In genomic region chr15:49485401-49485800, GRCh38 we compare ENCODE assay signal across 7 cellular contexts.
DNase-seq lines count a peak whose midpoint lies in the region; TF ChIP-seq lines count a peak whose summit lies in the region.
"Not testable (repeated sequence)": the region's sequence is repeated elsewhere in the genome, so short reads cannot be mapped to it uniquely, and the experiment has no call there.

No MANE protein-coding gene starts in this region.

- not testable (repeated sequence) for TF ChIP-seq CTCF in AG10803 (conservative IDR thresholded peaks at IDR 0.05; ENCODE audit: low read length); choroid plexus epithelial cell (conservative IDR thresholded peaks at IDR 0.05; ENCODE audit: low read depth, low read length); fibroblast of the aortic adventitia (IDR thresholded peaks at IDR 0.05; ENCODE audit: insufficient read depth, low read length); left ventricle myocardium inferior (IDR thresholded peaks at IDR 0.05; ENCODE audit: borderline replicate concordance)

- H3K36me3 ChIP-seq in left ventricle myocardium inferior, result not testable (repeated sequence)

- DNase-seq in AG10803 (ENCODE audit: low read depth) (peak; percentile 64), M059J (ENCODE audit: low read depth) (peak; percentile 20), SK-MEL-5 (ENCODE audit: low read depth, low spot score) (peak; percentile 17), choroid plexus epithelial cell (ENCODE audit: low read depth) (peak; percentile 12), fibroblast of gingiva (ENCODE audit: low read depth) (peak; percentile 83), fibroblast of the aortic adventitia (ENCODE audit: low read depth) (peak; percentile 84)
- not testable (repeated sequence) for DNase-seq in left ventricle myocardium inferior

- H3K4me1 ChIP-seq in left ventricle myocardium inferior, result peaks cover 12% of the 10 kb centered on the region

- in situ Hi-C loops in SK-MEL-5 (cut with HindIII; ENCODE audit: low pct_unique_long_range_greater_than_20kb, low sequenced_read_pairs), result not testable (repeated sequence)

- H3K4me3 ChIP-seq in AG10803 (ENCODE audit: low read length); choroid plexus epithelial cell (ENCODE audit: low read depth, low read length); fibroblast of the aortic adventitia (ENCODE audit: low read depth, low read length); left ventricle myocardium inferior: not testable (repeated sequence)

- H3K9me3 ChIP-seq in left ventricle myocardium inferior (replicated peaks), result not testable (repeated sequence)

- H3K27ac ChIP-seq in left ventricle myocardium inferior (replicated peaks), result peak overlapping the region; percentile 38

- not testable (repeated sequence) for H3K27me3 ChIP-seq in left ventricle myocardium inferior (ENCODE audit: low read depth)

- intact Hi-C loops in left ventricle myocardium inferior (cut with micrococcal nuclease), result not testable (repeated sequence)
